17 cellular contexts compared by ENCODE assay signal in the genomic region with DNA sequence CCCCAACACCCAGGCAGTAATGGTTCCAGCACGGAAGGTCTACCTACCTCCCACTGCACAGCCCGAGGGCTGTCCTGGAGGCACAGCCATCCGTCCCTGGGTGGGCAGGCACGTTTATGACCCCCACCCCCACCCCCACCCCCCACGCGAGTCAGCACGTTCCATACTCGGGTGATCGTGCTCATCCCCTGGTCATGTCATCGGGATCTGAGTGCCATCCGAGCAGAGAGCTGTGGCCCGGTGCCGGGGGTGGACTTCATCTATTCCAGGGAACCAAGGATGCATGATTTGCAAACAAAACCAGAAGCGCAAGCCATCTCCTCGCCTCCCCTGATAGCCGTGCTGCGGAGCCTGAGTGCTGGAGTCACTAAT. TPM values are rescaled to one million over a fixed set of nuclear protein-coding genes. Genes with fewer than 3 reads are reported as not detected.
A peak's percentile ranks its signal among the peaks of the same experiment; 100 is the strongest.
DNase-seq lines count a peak whose midpoint lies in the region; ATAC-seq, FAIRE-seq and TF ChIP-seq lines count a peak whose summit lies in the region.
"Had no signal": no experiment of that assay in that cellular context is flagged by ENCODE, and none has a peak within 500 bp of the region (broad histone marks: within the 10 kb centered on the region; RNA-seq: fewer than 3 reads in every experiment).

No MANE protein-coding gene starts in this region.

- intact Hi-C loops in natural killer cell (cut with micrococcal nuclease): loop anchor here (10.0 kb wide), 1 partner anchor 85 kb away; the partner anchor contains the start of gene KRTAP10-9

- H3K27me3 Mint-ChIP-seq in natural killer cell treated with Interleukin-12 subunit alpha and Interleukin-12 subunit beta and Interleukin-15 and Interleukin-18, amount 100 ng/mL, for 72 hours: peaks cover 44 to 54% of the 10 kb centered on the region in 2 donors
- H3K27me3 Mint-ChIP-seq in natural killer cell (ENCODE audit: low read depth in 2 of 2): peaks cover 60 to 64% of the 10 kb centered on the region in 2 donors

- peaks cover 43% of the 10 kb centered on the region for H3K4me1 ChIP-seq in NT2/D1 (ENCODE audit: insufficient read depth, insufficient read length)
- peaks cover 61% of the 10 kb centered on the region for H3K4me1 ChIP-seq in iPS-18a (ENCODE audit: control insufficient read depth, low read depth, low read length)
- H3K4me1 ChIP-seq: pancreas had no signal

- H3K4me1 Mint-ChIP-seq in natural killer cell treated with Interleukin-12 subunit alpha and Interleukin-12 subunit beta and Interleukin-15 and Interleukin-18, amount 100 ng/mL, for 72 hours (ENCODE audit: low read depth in 2 of 2): peaks cover 9 to 11% of the 10 kb centered on the region in 2 donors
- H3K4me1 Mint-ChIP-seq in natural killer cell: peaks cover 9 to 29% of the 10 kb centered on the region in 2 donors

- FAIRE-seq in frontal cortex (lab: Jason Lieb, UNC): no peak
- FAIRE-seq: pancreas had no signal

- no peaks in the 10 kb centered on the region for H3K9me3 Mint-ChIP-seq in natural killer cell treated with Interleukin-12 subunit alpha and Interleukin-12 subunit beta and Interleukin-15 and Interleukin-18, amount 100 ng/mL, for 72 hours
- H3K9me3 Mint-ChIP-seq in natural killer cell: peaks cover 0 to 3% of the 10 kb centered on the region in 2 donors

- H3K36me3 Mint-ChIP-seq in natural killer cell treated with Interleukin-12 subunit alpha and Interleukin-12 subunit beta and Interleukin-15 and Interleukin-18, amount 100 ng/mL, for 72 hours: peaks cover 5% of the 10 kb centered on the region
- peaks cover 8% of the 10 kb centered on the region for H3K36me3 Mint-ChIP-seq in natural killer cell

- H3K36me3 ChIP-seq in NT2/D1 (ENCODE audit: insufficient read depth, insufficient read length, low read length) (no peaks in the 10 kb centered on the region), iPS-18a (ENCODE audit: control insufficient read depth, low read depth, low read length) (no peaks in the 10 kb centered on the region)
- H3K36me3 ChIP-seq: pancreas, Peyer's patch had no signal

- H3K27me3 ChIP-seq in NT2/D1 (ENCODE audit: insufficient read depth, insufficient read length) (peaks cover 93% of the 10 kb centered on the region), iPS-18a (ENCODE audit: control insufficient read depth, insufficient read depth, low read length) (peaks cover 93% of the 10 kb centered on the region)

- no peak for ATAC-seq in natural killer cell treated with Interleukin-12 subunit alpha and Interleukin-12 subunit beta and Interleukin-15 and Interleukin-18, amount 100 ng/mL, for 72 hours
- ATAC-seq in natural killer cell (no peak), HG03354 (IDR thresholded peaks at IDR 0.05; ENCODE audit: poor library complexity, severe bottlenecking, unreplicated experiment) (no peak)

- H3K9ac ChIP-seq in NT2/D1 (ENCODE audit: insufficient read length, low read depth) (peak overlapping the region; percentile 11), iPS-18a (ENCODE audit: low read length) (no peak overlapping the region)

- DNase-seq in natural killer cell treated with Interleukin-12 subunit alpha and Interleukin-12 subunit beta and Interleukin-15 and Interleukin-18, amount 100 ng/mL, for 72 hours (ENCODE audit: low spot score): peak; percentile 15
- DNase-seq in natural killer cell (no peak), NT2/D1 (ENCODE audit: low read depth, low spot score) (no peak), ureter (ENCODE audit: low spot score) (peak; percentile 29), frontal cortex (ENCODE audit: low spot score in 2 of 2) (no peak), GM10266 (ENCODE audit: extremely low spot score) (no peak)
- DNase-seq: central memory CD4-positive, alpha-beta T cell; HCEC 1CT had no signal

- H3K27ac ChIP-seq in iPS-18a (ENCODE audit: low read length): no peak overlapping the region
- H3K27ac ChIP-seq: C4-2B, pancreas, Peyer's patch had no signal

- H3K4me3 ChIP-seq in NT2/D1 (ENCODE audit: insufficient read length, low read depth) (no peak overlapping the region), iPS-18a (ENCODE audit: low read length) (peak overlapping the region; percentile 65)
- H3K4me3 ChIP-seq: pancreas had no signal

- H3K9me3 ChIP-seq in NT2/D1 (ENCODE audit: insufficient read depth, low read length) (no peaks in the 10 kb centered on the region), iPS-18a (ENCODE audit: control insufficient read depth, low read depth, low read length) (no peaks in the 10 kb centered on the region)
- H3K9me3 ChIP-seq: pancreas had no signal

- TF ChIP-seq CTCF in natural killer cell (IDR thresholded peaks at IDR 0.05): no peak
- TF ChIP-seq CTCF in GM10266 (IDR thresholded peaks at IDR 0.05; ENCODE audit: control insufficient read depth, insufficient read depth, low read depth, missing control alignments): no peak

- H3K4me3 Mint-ChIP-seq in natural killer cell treated with Interleukin-12 subunit alpha and Interleukin-12 subunit beta and Interleukin-15 and Interleukin-18, amount 100 ng/mL, for 72 hours: no peak overlapping the region
- H3K4me3 Mint-ChIP-seq in natural killer cell: no peak overlapping the region
- H3K4me3 Mint-ChIP-seq: activated CD8-positive, alpha-beta T cell treated with anti-CD3 and anti-CD28 coated beads for 36 hours had no signal

- H3K27ac Mint-ChIP-seq in natural killer cell treated with Interleukin-12 subunit alpha and Interleukin-12 subunit beta and Interleukin-15 and Interleukin-18, amount 100 ng/mL, for 72 hours: no peak overlapping the region
- H3K27ac Mint-ChIP-seq in natural killer cell: no peak overlapping the region
- H3K27ac Mint-ChIP-seq: activated CD8-positive, alpha-beta T cell treated with anti-CD3 and anti-CD28 coated beads for 36 hours had no signal

RNA-seq across cellular contexts. Expression of gene TSPEAR, which starts 1.1 kb away (rescaled TPM):
- total RNA-seq in natural killer cell treated with Interleukin-12 subunit alpha and Interleukin-12 subunit beta and Interleukin-15 and Interleukin-18, amount 100 ng/mL, for 72 hours: not detected
- total RNA-seq in natural killer cell (not detected), ureter (0.10 TPM), frontal cortex (not detected)
- total RNA-seq: activated CD8-positive, alpha-beta T cell treated with anti-CD3 and anti-CD28 coated beads for 36 hours; M059J; T-helper 2 cell treated with Interferon-gamma antibody and Interleukin-4, amounts not matched to agents 100 ng/mL and 5 ng/mL, for 36 hours had no signal

RNA-seq across cellular contexts. Expression of gene KRTAP10-12, which starts 13.3 kb away (rescaled TPM):
- total RNA-seq in natural killer cell treated with Interleukin-12 subunit alpha and Interleukin-12 subunit beta and Interleukin-15 and Interleukin-18, amount 100 ng/mL, for 72 hours: not detected
- total RNA-seq in natural killer cell: not detected
- not detected for total RNA-seq in ureter
- total RNA-seq in frontal cortex: not detected
- total RNA-seq: activated CD8-positive, alpha-beta T cell treated with anti-CD3 and anti-CD28 coated beads for 36 hours; M059J; NCI-H460; pancreas; Peyer's patch; T-helper 2 cell treated with Interferon-gamma antibody and Interleukin-4, amounts not matched to agents 100 ng/mL and 5 ng/mL, for 36 hours had no signal

RNA-seq across cellular contexts. Expression of gene KRTAP12-1, which starts 28.3 kb away (rescaled TPM):
- total RNA-seq in natural killer cell treated with Interleukin-12 subunit alpha and Interleukin-12 subunit beta and Interleukin-15 and Interleukin-18, amount 100 ng/mL, for 72 hours: not detected
- total RNA-seq in natural killer cell (not detected), ureter (not detected), frontal cortex (not detected)
- total RNA-seq: activated CD8-positive, alpha-beta T cell treated with anti-CD3 and anti-CD28 coated beads for 36 hours; M059J; NCI-H460; pancreas; Peyer's patch; T-helper 2 cell treated with Interferon-gamma antibody and Interleukin-4, amounts not matched to agents 100 ng/mL and 5 ng/mL, for 36 hours had no signal

RNA-seq across cellular contexts. Expression of gene KRTAP12-2, which starts 43.6 kb away (rescaled TPM):
- total RNA-seq in natural killer cell treated with Interleukin-12 subunit alpha and Interleukin-12 subunit beta and Interleukin-15 and Interleukin-18, amount 100 ng/mL, for 72 hours: not detected
- not detected for total RNA-seq in natural killer cell
- total RNA-seq in ureter: not detected
- total RNA-seq in frontal cortex: not detected
- total RNA-seq: activated CD8-positive, alpha-beta T cell treated with anti-CD3 and anti-CD28 coated beads for 36 hours; M059J; NCI-H460; pancreas; Peyer's patch; T-helper 2 cell treated with Interferon-gamma antibody and Interleukin-4, amounts not matched to agents 100 ng/mL and 5 ng/mL, for 36 hours had no signal

RNA-seq across cellular contexts. Expression of gene KRTAP12-3, which starts 52.5 kb away (rescaled TPM):
- total RNA-seq in natural killer cell treated with Interleukin-12 subunit alpha and Interleukin-12 subunit beta and Interleukin-15 and Interleukin-18, amount 100 ng/mL, for 72 hours: not detected
- total RNA-seq in natural killer cell (1 to 10 TPM in 2 of 3 donors, not detected in 1; 1.0 to 1.1 TPM), ureter (not detected), frontal cortex (not detected)
- total RNA-seq: activated CD8-positive, alpha-beta T cell treated with anti-CD3 and anti-CD28 coated beads for 36 hours; M059J; NCI-H460; pancreas; Peyer's patch; T-helper 2 cell treated with Interferon-gamma antibody and Interleukin-4, amounts not matched to agents 100 ng/mL and 5 ng/mL, for 36 hours had no signal

Comparison
In these comparisons a context has a peak if more than half of its experiments do, and no peak if none do; other contexts are left out.
1. DNase-seq: peak in natural killer cell treated with Interleukin-12 subunit alpha and Interleukin-12 subunit beta and Interleukin-15 and Interleukin-18, amount 100 ng/mL, for 72 hours (single experiment) and ureter (single experiment); none in natural killer cell (single experiment), NT2/D1 (single experiment), frontal cortex (0 of 2) and GM10266 (single experiment).